In genomic region chr11:17403977-17404759, GRCh38 we compare ENCODE assay signal across 1 cellular context.
TF ChIP-seq lines count a peak whose summit lies in the region.

No MANE protein-coding gene starts in this region.

TF ChIP-seq in K562, 482 proteins besides CTCF, POLR2A, EP300 and RAD21 (continued from another document):
- TF ChIP-seq ZBTB40 (IDR thresholded peaks at IDR 0.05) (0 out of 2 replicates have a peak, but pooled peaks have one; percentile 21), ZBTB40 (CRISPR knock-in tag; IDR thresholded peaks at IDR 0.05) (no peak), ZNF507 (tag; conservative IDR thresholded peaks at IDR 0.05) (no peak), CEBPG (CRISPR knock-in tag; IDR thresholded peaks at IDR 0.05) (peak; percentile 58; the same call in 1 of the 2 replicates), CEBPG (tag; conservative IDR thresholded peaks at IDR 0.05 in 1 of 2, IDR thresholded peaks at IDR 0.05 in 1 of 2) (peak; percentile 53 to 89; a peak in 3 of 4 replicates), C11orf30 (IDR thresholded peaks at IDR 0.05; ENCODE audit: low read depth) (0 out of 2 replicates have a peak, but pooled peaks have one; percentile 10), NR2C1 (IDR thresholded peaks at IDR 0.05) (peak; percentile 89), NR2C1 (tag; IDR thresholded peaks at IDR 0.05) (peak; percentile 72), FOS (IDR thresholded peaks at IDR 0.05; ENCODE audit: extremely low read depth, insufficient read length) (no peak), CEBPB (tag; IDR thresholded peaks at IDR 0.05) (0 out of 2 replicates have a peak, but pooled peaks have one; percentile 12), BHLHE40 (IDR thresholded peaks at IDR 0.05; ENCODE audit: low read length) (peak; percentile 39; the same call in 1 of the 2 replicates), MYC (IDR thresholded peaks at IDR 0.05; ENCODE audit: low read depth, low read length) (0 out of 2 replicates have a peak, but pooled peaks have one; percentile 9), MYC (CRISPR knock-in tag; IDR thresholded peaks at IDR 0.05; ENCODE audit: borderline replicate concordance, low read depth) (no peak), MGA (IDR thresholded peaks at IDR 0.05) (peak; percentile 38; the same call in 1 of the 2 replicates), SRSF7 (optimal IDR thresholded peaks at IDR 0.05; ENCODE audit: low read depth, low read length) (no peak), GABPA (tag; conservative IDR thresholded peaks at IDR 0.05; ENCODE audit: low read depth) (0 out of 2 replicates have a peak, but pooled peaks have one; percentile 15), E2F6 (IDR thresholded peaks at IDR 0.05; ENCODE audit: borderline replicate concordance in 1 of 2, extremely low read depth in 1 of 2, insufficient read depth in 1 of 2, insufficient read length in 1 of 2, low read depth in 1 of 2, low read length in 1 of 2, poor library complexity in 1 of 2, severe bottlenecking in 1 of 2) (peak in 1 of 2 experiments; percentile 30), HNRNPLL (IDR thresholded peaks at IDR 0.05; ENCODE audit: low read depth, low read length, poor library complexity, severe bottlenecking) (no peak), L3MBTL2 (IDR thresholded peaks at IDR 0.05) (peak; percentile 75), EHMT2 (IDR thresholded peaks at IDR 0.05) (peak; percentile 25; the same call in 1 of the 2 replicates), ATF3 (IDR thresholded peaks at IDR 0.05) (peak; percentile 62), ATF3 (CRISPR knock-in tag; conservative IDR thresholded peaks at IDR 0.05) (no peak), NELFE (IDR thresholded peaks at IDR 0.05; ENCODE audit: insufficient read depth, insufficient read length) (no peak)
TF ChIP-seq in K562: peak in this region for 14.
